In genomic region chr11:103582351-103582909, GRCh38 we compare ENCODE assay signal across 18 cellular contexts.
A peak's percentile ranks its signal among the peaks of the same experiment; 100 is the strongest.
DNase-seq lines count a peak whose midpoint lies in the region; ATAC-seq, FAIRE-seq and TF ChIP-seq lines count a peak whose summit lies in the region.
"Had no signal": no experiment of that assay in that cellular context is flagged by ENCODE, and none has a peak within 500 bp of the region (broad histone marks: within the 10 kb centered on the region; RNA-seq: fewer than 3 reads in every experiment).

No MANE protein-coding gene starts in this region.

- in situ Hi-C loops in GM23248 (cut with MboI): no loop called here

- H3K27me3 ChIP-seq in GM23248 (replicated peaks; ENCODE audit: insufficient read depth): no peaks in the 10 kb centered on the region
- H3K27me3 ChIP-seq in PC-3 (ENCODE audit: low read length): no peaks in the 10 kb centered on the region
- no peaks in the 10 kb centered on the region for H3K27me3 ChIP-seq in suprapubic skin
- H3K27me3 ChIP-seq: BE2C, SJSA1 had no signal

- no peaks in the 10 kb centered on the region for H3K36me3 ChIP-seq in GM23248 (ENCODE audit: low read depth)
- no peaks in the 10 kb centered on the region for H3K36me3 ChIP-seq in PC-3 (ENCODE audit: low read depth, low read length)
- H3K36me3 ChIP-seq in suprapubic skin: no peaks in the 10 kb centered on the region
- H3K36me3 ChIP-seq: BE2C, SJSA1 had no signal

- H3K27ac ChIP-seq in GM23248 (no peak overlapping the region), PC-3 (ENCODE audit: low read length) (no peak overlapping the region), suprapubic skin (no peak overlapping the region)
- H3K27ac ChIP-seq: RWPE1, SJSA1 had no signal

- TF ChIP-seq POLR2A in H54 (IDR thresholded peaks at IDR 0.05; ENCODE audit: low read depth, low read length) (no peak), suprapubic skin (IDR thresholded peaks at IDR 0.05) (no peak)

- no peaks in the 10 kb centered on the region for H3K9me2 ChIP-seq in GM23248 (ENCODE audit: insufficient read depth)
- H3K9me2 ChIP-seq in PC-3 (replicated peaks; ENCODE audit: low read length): no peaks in the 10 kb centered on the region; the same call in 1 of the 2 replicates

- CTCF ChIA-PET in PC-3 (lab: Charles Lee): no interaction called here

- POLR2A ChIA-PET in PC-3 (lab: Charles Lee; ENCODE audit: unreplicated experiment): no interaction called here

- no peak for TF ChIP-seq CTCF in AG10803 (conservative IDR thresholded peaks at IDR 0.05; ENCODE audit: low read length)
- no peak for TF ChIP-seq CTCF in PC-3 (conservative IDR thresholded peaks at IDR 0.05; ENCODE audit: low read depth, low read length)
- TF ChIP-seq CTCF in suprapubic skin (IDR thresholded peaks at IDR 0.05): no peak

- H3K9ac ChIP-seq in GM23248 (no peak overlapping the region), PC-3 (ENCODE audit: low read length) (no peak overlapping the region)

- no peaks in the 10 kb centered on the region for H3K9me3 ChIP-seq in GM23248 (ENCODE audit: low read depth)
- H3K9me3 ChIP-seq in PC-3 (ENCODE audit: low read length): no peaks in the 10 kb centered on the region
- H3K9me3 ChIP-seq in suprapubic skin: no peaks in the 10 kb centered on the region
- H3K9me3 ChIP-seq: BE2C, SJSA1 had no signal

- no peak for ATAC-seq in PC-3
- no peak for ATAC-seq in GM21529 (IDR thresholded peaks at IDR 0.05; ENCODE audit: unreplicated experiment)
- ATAC-seq: HepG2 had no signal

- peak; percentile 36 for DNase-seq in AG10803 (ENCODE audit: low read depth)
- DNase-seq in GM23248: peak; percentile 66
- DNase-seq in PC-3: peak; percentile 19
- DNase-seq in fibroblast of peridontal ligament (ENCODE audit: extremely low read depth): peak; percentile 48
- DNase-seq in NCI-H2029 treated with DMSO at 0.1 percent for 48 hours (lab: John Stamatoyannopoulos, UW): no peak
- DNase-seq in H54 (ENCODE audit: insufficient read length, low spot score): no peak
- DNase-seq in suprapubic skin (ENCODE audit: low spot score in 2 of 2): no peak
- DNase-seq: BE2C; CD4-positive, alpha-beta memory T cell; DND-41; NCI-H1436; NCI-H510A; OCI-M1; SW 1271 had no signal

- BruUV-seq in PC-3 (replicated peaks; lab: Mats Ljungman, UMichigan): no TSS peak

- TF ChIP-seq EP300 in suprapubic skin (IDR thresholded peaks at IDR 0.05): no peak

- no peaks in the 10 kb centered on the region for H4K20me1 ChIP-seq in GM23248 (ENCODE audit: insufficient read depth)
- no peaks in the 10 kb centered on the region for H4K20me1 ChIP-seq in PC-3 (ENCODE audit: low read length)

- H2AFZ ChIP-seq in GM23248 (no peak overlapping the region), PC-3 (ENCODE audit: low read length) (no peak overlapping the region)

- H3K4me3 ChIP-seq in AG10803 (ENCODE audit: low read length): no peak overlapping the region
- H3K4me3 ChIP-seq in GM23248: no peak overlapping the region
- no peak overlapping the region for H3K4me3 ChIP-seq in PC-3 (ENCODE audit: low read length)
- no peak overlapping the region for H3K4me3 ChIP-seq in suprapubic skin
- H3K4me3 ChIP-seq: SJSA1 had no signal

- H3K4me2 ChIP-seq in GM23248 (ENCODE audit: unreplicated experiment) (peak overlapping the region; percentile 4), PC-3 (ENCODE audit: low read length) (no peak overlapping the region)

- H3K4me1 ChIP-seq in GM23248 (ENCODE audit: insufficient read depth) (peaks cover 11% of the 10 kb centered on the region; the same call in 1 of the 2 replicates), PC-3 (ENCODE audit: insufficient read depth, low read length) (no peaks in the 10 kb centered on the region), suprapubic skin (no peaks in the 10 kb centered on the region)
- H3K4me1 ChIP-seq: SJSA1 had no signal

- H3K79me2 ChIP-seq in GM23248 (ENCODE audit: insufficient read depth) (no peaks in the 10 kb centered on the region), PC-3 (ENCODE audit: low read length) (no peaks in the 10 kb centered on the region)

- 47 to 49% methylated on average over 4 of the region's 4 CpGs for WGBS in GM23248 (ENCODE audit: low coverage in 1 of 2, low lambda C conversion rate in 2 of 2, missing lambda C conversion rate in 2 of 2), 2 experiments
- 69% methylated on average over 4 of the region's 4 CpGs for WGBS in suprapubic skin

- intact Hi-C loops in PC-3 (cut with micrococcal nuclease): no loop called here

- no peak for FAIRE-seq in H54 (lab: Jason Lieb, UNC)
- FAIRE-seq: HepG2 had no signal

- H3F3A ChIP-seq in GM23248 (ENCODE audit: insufficient read depth) (no peaks in the 10 kb centered on the region), PC-3 (ENCODE audit: low read length, unreplicated experiment) (no peaks in the 10 kb centered on the region)

Comparison
In these comparisons a context has a peak if more than half of its experiments do, and no peak if none do; other contexts are left out.
1. DNase-seq: peak in AG10803 (single experiment), GM23248 (single experiment), PC-3 (single experiment) and fibroblast of peridontal ligament (single experiment); none in NCI-H2029 treated with DMSO at 0.1 percent for 48 hours (single experiment), H54 (single experiment) and suprapubic skin (0 of 2).